23 cellular contexts compared by ENCODE assay signal in genomic region chr1:90198616-90199015, GRCh38.
DNase-seq lines count a peak whose midpoint lies in the region; ATAC-seq and TF ChIP-seq lines count a peak whose summit lies in the region.
"Had no signal": no experiment of that assay in that cellular context is flagged by ENCODE, and none has a peak within 500 bp of the region (broad histone marks: within the 10 kb centered on the region; RNA-seq: fewer than 3 reads in every experiment).

No MANE protein-coding gene starts in this region.

- H3K36me3 ChIP-seq in hepatocyte (replicated peaks; ENCODE audit: insufficient read depth, low read depth) (no peaks in the 10 kb centered on the region), body of pancreas (replicated peaks in 1 of 2; ENCODE audit: insufficient read depth in 1 of 2, low read depth in 2 of 2) (no peaks in the 10 kb centered on the region)
- H3K36me3 ChIP-seq: breast epithelium, left lung, upper lobe of right lung had no signal

- H3K4me3 ChIP-seq in hepatocyte (no peak overlapping the region), body of pancreas (no peak overlapping the region)
- H3K4me3 ChIP-seq: breast epithelium, coronary artery, left lung, upper lobe of right lung had no signal

- H3K4me2 ChIP-seq in hepatocyte = peak overlapping the region; percentile 16

- TF ChIP-seq CTCF in hepatocyte (IDR thresholded peaks at IDR 0.05; ENCODE audit: poor library complexity) (no peak), body of pancreas (IDR thresholded peaks at IDR 0.05) (no peak)

- H3K9me3 Mint-ChIP-seq in activated T-cell treated with anti-CD3 and anti-CD28 coated beads, Interleukin-2, amount 50 U/mL, for 4 hours = no peaks in the 10 kb centered on the region
- H3K9me3 Mint-ChIP-seq: activated CD4-positive, alpha-beta memory T cell treated with anti-CD3 and anti-CD28 coated beads, Interleukin-2, amount 10 ng/mL, durations not matched to agents 7 days and 5 days; nephron had no signal

- H3K27ac ChIP-seq in hepatocyte (no peak overlapping the region), body of pancreas (no peak overlapping the region)
- H3K27ac ChIP-seq: breast epithelium, coronary artery, left lung, upper lobe of right lung had no signal

- TF ChIP-seq POLR2A in body of pancreas (IDR thresholded peaks at IDR 0.05) = no peak

- no peak overlapping the region for H2AFZ ChIP-seq in hepatocyte

- DNase-seq in COR-L47 (lab: John Stamatoyannopoulos, UW) (peak; percentile 86), NCI-H1105 treated with DMSO at 0.1 percent for 48 hours (lab: John Stamatoyannopoulos, UW) (peak; percentile 87), NCI-H345 treated with DMSO at 0.1 percent for 48 hours (lab: John Stamatoyannopoulos, UW; ENCODE audit: unreplicated experiment) (peak; percentile 25), hepatocyte (ENCODE audit: low spot score) (no peak), body of pancreas (no peak), 8988T (no peak), Kasumi-1 (lab: John Stamatoyannopoulos, UW) (no peak)
- no peak for DNase-seq in activated T-cell treated with anti-CD3 and anti-CD28 coated beads, Interleukin-2, amount 50 U/mL, for 4 hours
- DNase-seq: activated CD4-positive, alpha-beta memory T cell treated with anti-CD3 and anti-CD28 coated beads, Interleukin-2, amount 10 ng/mL, durations not matched to agents 7 days and 5 days; activated CD4-positive, CD25-positive, alpha-beta regulatory T cell; activated gamma-delta T cell treated with Interleukin-2 at 50 U/mL for 16 hours; EL; GOT3; left lung; midbrain; NCI-H1048; NCI-H524; posterior cingulate gyrus; T-helper 9 cell; upper lobe of right lung had no signal

- H3K4me1 ChIP-seq in hepatocyte (ENCODE audit: insufficient read depth) (peaks cover 5% of the 10 kb centered on the region), body of pancreas (no peaks in the 10 kb centered on the region)
- H3K4me1 ChIP-seq: breast epithelium, left lung, upper lobe of right lung had no signal

- ATAC-seq in body of pancreas = no peak
- ATAC-seq in activated T-cell treated with anti-CD3 and anti-CD28 coated beads, Interleukin-2, amount 50 U/mL, for 4 hours = no peak
- ATAC-seq: left lung, upper lobe of right lung had no signal

- H3K4me1 Mint-ChIP-seq in activated T-cell treated with anti-CD3 and anti-CD28 coated beads, Interleukin-2, amount 50 U/mL, for 4 hours (ENCODE audit: low read depth) = no peaks in the 10 kb centered on the region
- H3K4me1 Mint-ChIP-seq: activated CD4-positive, alpha-beta memory T cell treated with anti-CD3 and anti-CD28 coated beads, Interleukin-2, amount 10 ng/mL, durations not matched to agents 7 days and 5 days had no signal

- H3K9me3 ChIP-seq in hepatocyte (ENCODE audit: low read depth) = no peaks in the 10 kb centered on the region
- H3K9me3 ChIP-seq in body of pancreas = no peaks in the 10 kb centered on the region
- H3K9me3 ChIP-seq: breast epithelium, left lung, upper lobe of right lung had no signal

- no peak overlapping the region for H3K4me3 Mint-ChIP-seq in activated T-cell treated with anti-CD3 and anti-CD28 coated beads, Interleukin-2, amount 50 U/mL, for 4 hours
- H3K4me3 Mint-ChIP-seq: activated CD4-positive, alpha-beta memory T cell treated with anti-CD3 and anti-CD28 coated beads, Interleukin-2, amount 10 ng/mL, durations not matched to agents 7 days and 5 days; nephron had no signal

- no peaks in the 10 kb centered on the region for H3K36me3 Mint-ChIP-seq in activated T-cell treated with anti-CD3 and anti-CD28 coated beads, Interleukin-2, amount 50 U/mL, for 4 hours (ENCODE audit: insufficient read depth)

- 25% methylated on average over 7 of the region's 7 CpGs for WGBS in hepatocyte (ENCODE audit: low lambda C conversion rate, missing lambda C conversion rate)
- WGBS in body of pancreas, 2 donors = 21 to 27% methylated on average over 7 of the region's 7 CpGs

- no peaks in the 10 kb centered on the region for H3K9me2 ChIP-seq in hepatocyte (replicated peaks; ENCODE audit: insufficient read depth)

- no peaks in the 10 kb centered on the region for H3K79me2 ChIP-seq in hepatocyte

- intact Hi-C loops in body of pancreas (cut with DNase I) = no loop called here

- H3K27me3 ChIP-seq in hepatocyte (peaks cover 7% of the 10 kb centered on the region), body of pancreas (no peaks in the 10 kb centered on the region)
- H3K27me3 ChIP-seq: breast epithelium had no signal

- H3K27me3 Mint-ChIP-seq in activated T-cell treated with anti-CD3 and anti-CD28 coated beads, Interleukin-2, amount 50 U/mL, for 4 hours (ENCODE audit: low read depth) = peaks cover 7% of the 10 kb centered on the region
- H3K27me3 Mint-ChIP-seq: activated CD4-positive, alpha-beta memory T cell treated with anti-CD3 and anti-CD28 coated beads, Interleukin-2, amount 10 ng/mL, durations not matched to agents 7 days and 5 days had no signal

- no peaks in the 10 kb centered on the region for H4K20me1 ChIP-seq in hepatocyte (ENCODE audit: insufficient read depth, poor library complexity, severe bottlenecking)

Comparison
In these comparisons a context has a peak if more than half of its experiments do, and no peak if none do; other contexts are left out.
1. DNase-seq: peak in COR-L47 (single experiment), NCI-H1105 treated with DMSO at 0.1 percent for 48 hours (single experiment) and NCI-H345 treated with DMSO at 0.1 percent for 48 hours (single experiment); none in hepatocyte (single experiment), body of pancreas (0 of 4), 8988T (single experiment), activated T-cell treated with anti-CD3 and anti-CD28 coated beads, Interleukin-2, amount 50 U/mL, for 4 hours (single experiment) and Kasumi-1 (0 of 2).